In the genomic region with DNA sequence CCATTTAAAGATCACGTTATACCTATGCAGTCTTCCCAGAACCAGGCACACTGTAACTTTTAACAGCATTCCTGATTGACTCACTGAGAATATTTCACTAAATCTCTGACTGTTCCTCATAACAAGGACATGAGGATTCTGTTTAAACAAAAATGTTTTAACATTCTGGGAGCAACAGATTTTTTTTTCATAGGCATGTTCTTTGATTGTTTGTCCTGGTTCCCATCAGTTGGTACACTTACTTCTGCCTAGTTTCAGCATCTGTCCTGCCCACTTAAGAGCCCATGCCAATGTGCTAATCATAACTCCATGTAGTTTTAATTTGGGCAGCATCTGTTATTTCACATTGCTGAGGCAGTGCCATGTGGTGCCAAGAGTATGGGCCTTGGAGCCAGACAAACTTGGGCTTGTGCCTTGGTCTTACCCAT, we compare ENCODE assay signal across 18 cellular contexts.
A peak's percentile ranks its signal among the peaks of the same experiment; 100 is the strongest.
DNase-seq lines count a peak whose midpoint lies in the region; ATAC-seq and TF ChIP-seq lines count a peak whose summit lies in the region.
"Had no signal": no experiment of that assay in that cellular context is flagged by ENCODE, and none has a peak within 500 bp of the region (broad histone marks: within the 10 kb centered on the region; RNA-seq: fewer than 3 reads in every experiment).

No MANE protein-coding gene starts in this region.

- ATAC-seq in HG03342 (IDR thresholded peaks at IDR 0.05; ENCODE audit: unreplicated experiment), result no peak
- no peak for ATAC-seq in GM18868 (IDR thresholded peaks at IDR 0.05; ENCODE audit: unreplicated experiment)
- ATAC-seq: T-cell had no signal

- no peaks in the 10 kb centered on the region for H3K79me2 ChIP-seq in osteoblast (ENCODE audit: insufficient read depth, low read length)

- peak overlapping the region; percentile 32 for H2AFZ ChIP-seq in osteoblast (ENCODE audit: low read length)
- H2AFZ ChIP-seq: neural progenitor cell had no signal

- no peaks in the 10 kb centered on the region for H3K36me3 ChIP-seq in osteoblast (ENCODE audit: insufficient read depth, low read length)
- H3K36me3 ChIP-seq: BE2C, neural progenitor cell, WERI-Rb-1 had no signal

- H3K9me3 ChIP-seq in osteoblast (ENCODE audit: low read depth, low read length), result no peaks in the 10 kb centered on the region
- H3K9me3 ChIP-seq: BE2C had no signal

- TF ChIP-seq CTCF in epithelial cell of proximal tubule (conservative IDR thresholded peaks at IDR 0.05; ENCODE audit: low read depth, low read length) (no peak), osteoblast (IDR thresholded peaks at IDR 0.05; ENCODE audit: extremely low read depth, low read depth, low read length) (no peak)

- H3K4me2 ChIP-seq in osteoblast (ENCODE audit: insufficient read depth, low read length), result no peak overlapping the region
- H3K4me2 ChIP-seq: neural progenitor cell had no signal

- H3K4me3 ChIP-seq in epithelial cell of proximal tubule (ENCODE audit: low read depth, low read length), result no peak overlapping the region
- no peak overlapping the region for H3K4me3 ChIP-seq in osteoblast (ENCODE audit: insufficient read depth, low read length)
- H3K4me3 ChIP-seq: neural progenitor cell had no signal

- no peaks in the 10 kb centered on the region for H3K27me3 ChIP-seq in osteoblast (ENCODE audit: insufficient read depth, low read length)
- H3K27me3 ChIP-seq: BE2C, neural progenitor cell had no signal

- no peaks in the 10 kb centered on the region for H4K20me1 ChIP-seq in osteoblast (ENCODE audit: insufficient read depth, low read length)

- peak; percentile 86 for DNase-seq in DMS 273 (lab: John Stamatoyannopoulos, UW; ENCODE audit: unreplicated experiment)
- DNase-seq in NCI-H1694 treated with DMSO at 0.1 percent for 48 hours (lab: John Stamatoyannopoulos, UW), result peak; percentile 89
- peak; percentile 7 for DNase-seq in epithelial cell of proximal tubule (ENCODE audit: low read depth)
- DNase-seq in osteoblast (ENCODE audit: insufficient read length, low spot score, missing footprints), result no peak
- no peak for DNase-seq in CD1c-positive myeloid dendritic cell (ENCODE audit: extremely low spot score)
- DNase-seq in effector CD4-positive, alpha-beta T cell, result no peak
- DNase-seq: amniotic stem cell, BE2C, cerebellar nuclear complex, head of caudate nucleus, MV-4-11, NCI-H774, retina, T-cell, WERI-Rb-1 had no signal

- peak overlapping the region; percentile 5 for H3K27ac ChIP-seq in osteoblast (ENCODE audit: low read depth, low read length)
- H3K27ac ChIP-seq: neural progenitor cell, WERI-Rb-1 had no signal

- peaks cover 23% of the 10 kb centered on the region for H3K4me1 ChIP-seq in osteoblast (ENCODE audit: insufficient read depth, low read length)
- H3K4me1 ChIP-seq: BE2C had no signal

Comparison
In these comparisons a context has a peak if more than half of its experiments do, and no peak if none do; other contexts are left out.
1. DNase-seq: peak in DMS 273 (single experiment), NCI-H1694 treated with DMSO at 0.1 percent for 48 hours (single experiment) and epithelial cell of proximal tubule (single experiment); none in osteoblast (single experiment), CD1c-positive myeloid dendritic cell (single experiment) and effector CD4-positive, alpha-beta T cell (single experiment).